Comparison of ENCODE assay signal across 8 cellular contexts in the genomic region with DNA sequence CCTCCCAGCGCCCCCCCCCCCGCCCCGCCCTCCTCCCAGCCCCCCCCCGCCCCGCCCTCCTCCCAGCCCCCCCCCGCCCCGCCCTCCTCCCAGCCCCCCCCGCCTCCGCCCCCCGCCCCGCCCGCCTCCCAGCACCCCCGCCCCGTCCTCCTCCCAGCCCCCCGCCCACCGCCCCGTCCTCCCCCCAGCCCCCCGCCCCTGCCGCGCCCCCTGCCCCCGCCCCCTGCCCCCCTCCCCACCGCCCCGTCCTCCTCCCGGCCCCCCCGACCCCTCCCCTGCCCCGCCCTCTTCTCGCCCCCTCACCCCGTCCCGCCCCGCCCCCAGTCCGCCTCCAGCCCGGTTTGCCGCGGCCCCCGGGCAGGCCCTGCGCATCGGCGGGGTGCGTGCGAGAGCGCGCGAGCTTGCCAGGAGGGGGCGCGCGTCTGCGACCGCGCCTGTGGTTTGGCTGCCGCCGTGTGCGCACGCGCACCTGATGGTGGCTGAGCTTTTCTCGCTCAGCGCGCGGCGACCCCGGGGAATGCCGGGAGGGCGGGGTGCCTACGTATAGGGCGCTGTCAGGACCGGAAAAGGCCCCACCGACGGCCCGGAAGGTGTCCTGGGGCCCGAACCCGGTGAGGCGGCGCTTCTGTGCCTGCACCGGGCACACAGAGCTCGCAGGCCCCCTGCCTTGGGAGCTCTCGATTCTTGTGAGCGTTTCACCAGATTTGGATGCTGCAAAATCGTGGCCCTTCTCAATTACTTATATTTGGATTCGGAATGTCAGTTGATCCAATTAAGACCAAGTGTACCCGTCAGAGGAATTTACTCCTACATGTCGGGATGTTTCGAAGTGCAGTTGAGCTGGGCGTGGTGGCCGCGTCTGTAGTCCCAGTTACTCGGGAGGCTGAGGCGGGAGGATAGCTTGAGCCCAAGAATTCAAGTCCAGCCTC. TPM values are rescaled to one million over a fixed set of nuclear protein-coding genes. Genes with fewer than 3 reads are reported as not detected.
DNase-seq lines count a peak whose midpoint lies in the region; ATAC-seq and TF ChIP-seq lines count a peak whose summit lies in the region.

No MANE protein-coding gene starts in this region.

- CTCF ChIA-PET in CD4-positive, alpha-beta T cell (lab: Charles Lee): interaction anchor here (0.6 to 1.5 kb wide), 10 partner anchors 12 to 775 kb away, joined by 3 to 7 read pairs (median 3); no protein-coding TSS in a partner anchor

- TF ChIP-seq CTCF in CD4-positive, alpha-beta T cell (IDR thresholded peaks at IDR 0.05): peak; percentile 52
- TF ChIP-seq CTCF in liver (IDR thresholded peaks at IDR 0.05; ENCODE audit: low read depth, low read length, missing input control): peak; percentile 67

- H3K4me3 ChIP-seq in liver (ENCODE audit: low read depth in 1 of 3, low read length in 3 of 3): peak overlapping the region; percentile 58 to 78 (median 61)

- peak overlapping the region; percentile 86 for H3K4me3 Mint-ChIP-seq in CD4-positive, alpha-beta T cell

- H3K36me3 ChIP-seq in liver (ENCODE audit: control insufficient read depth in 4 of 4, insufficient read depth in 3 of 4, low read depth in 1 of 4, low read length in 3 of 4): no peaks in the 10 kb centered on the region

- no peaks in the 10 kb centered on the region for H3K9me3 ChIP-seq in CD4-positive, alpha-beta T cell (ENCODE audit: control insufficient read depth, low read length)
- H3K9me3 ChIP-seq in liver (ENCODE audit: control insufficient read depth in 4 of 4, low read length in 3 of 4): no peaks in the 10 kb centered on the region

- no peaks in the 10 kb centered on the region for H3K36me3 Mint-ChIP-seq in CD4-positive, alpha-beta T cell (ENCODE audit: low read depth)

- H3K27me3 Mint-ChIP-seq in CD4-positive, alpha-beta T cell: no peaks in the 10 kb centered on the region

- intact Hi-C loops in CD4-positive, alpha-beta T cell (cut with DNase I, micrococcal nuclease): loop anchor here (2.0 to 5.0 kb wide), 8 partner anchors 35 to 573 kb away; partner anchors contain the start of genes BIK (in 2 of the 2), ARFGAP3 (in 1 of the 2), MCAT (in 1 of the 2) and POLDIP3 (in 1 of the 2)

- H3K4me1 ChIP-seq in liver (ENCODE audit: control insufficient read depth in 4 of 4, insufficient read depth in 4 of 4, low read length in 3 of 4): peaks cover 5 to 17% (median 11%) of the 10 kb centered on the region in 4 donors

- POLR2A ChIA-PET in CD4-positive, alpha-beta T cell (lab: Charles Lee): interaction anchor here (0.6 to 2.6 kb wide), 24 partner anchors 8 to 1477 kb away, joined by 3 to 28 read pairs (median 4); partner anchors contain the start of genes BIK, MCAT, PACSIN2 and PARVG

- no peaks in the 10 kb centered on the region for H3K9me3 Mint-ChIP-seq in CD4-positive, alpha-beta T cell

- peaks cover 25% of the 10 kb centered on the region for H3K4me1 Mint-ChIP-seq in CD4-positive, alpha-beta T cell (ENCODE audit: low read depth)

- 4% methylated on average over 65 of the region's 86 CpGs for WGBS in liver

- peak overlapping the region; percentile 32 to 73 for H3K9ac ChIP-seq in liver (ENCODE audit: low read depth in 1 of 2, low read length in 2 of 2)

- peak; percentile 92 to 97 (median 96) for DNase-seq in CD4-positive, alpha-beta T cell
- peak; percentile 98 for DNase-seq in NCI-H69 (lab: John Stamatoyannopoulos, UW)
- peak; percentile 95 for DNase-seq in activated CD4-positive, alpha-beta T cell treated with anti-CD3 and anti-CD28 coated beads, Interleukin-2, amount 50 U/mL, for 1 hour
- DNase-seq in dedifferentiated amniotic fluid mesenchymal stem cell (ENCODE audit: extremely low spot score): peak; percentile 78
- peak; percentile 95 to 96 for DNase-seq in stimulated activated CD4-positive, alpha-beta T cell treated with anti-CD3 and anti-CD28 coated beads, Interleukin-2, amount 100 ng/mL, for 48 hours

- ATAC-seq in CD4-positive, alpha-beta T cell (ENCODE audit: poor library complexity): peak; percentile 86
- ATAC-seq in GM19397 (IDR thresholded peaks at IDR 0.05; ENCODE audit: unreplicated experiment) (peak; percentile 88), HG03558 (IDR thresholded peaks at IDR 0.05; ENCODE audit: extremely low read depth, unreplicated experiment) (peak; percentile 66)

- H3K27ac Mint-ChIP-seq in CD4-positive, alpha-beta T cell: peak overlapping the region; percentile 99

- peak overlapping the region; percentile 97 for H3K27ac ChIP-seq in CD4-positive, alpha-beta T cell (ENCODE audit: low read depth, low read length)
- peak overlapping the region; percentile 86 to 90 for H3K27ac ChIP-seq in liver (ENCODE audit: low read depth in 1 of 2, low read length in 2 of 2)

- no peak for TF ChIP-seq RAD21 in liver (IDR thresholded peaks at IDR 0.05)

- no peaks in the 10 kb centered on the region for H3K27me3 ChIP-seq in CD4-positive, alpha-beta T cell (ENCODE audit: control insufficient read depth, insufficient read depth, low read length)
- no peaks in the 10 kb centered on the region for H3K27me3 ChIP-seq in liver (ENCODE audit: control insufficient read depth in 4 of 4, insufficient read depth in 4 of 4, low read length in 3 of 4)

TF ChIP-seq in liver, 16 proteins besides CTCF, POLR2A, EP300 and RAD21:
- TF ChIP-seq REST (IDR thresholded peaks at IDR 0.05) (peak; percentile 52), EGR1 (IDR thresholded peaks at IDR 0.05; ENCODE audit: low read depth in 2 of 2) (peak in 1 of 2 donors; percentile 25), ATF3 (IDR thresholded peaks at IDR 0.05) (no peak), FOXA2 (IDR thresholded peaks at IDR 0.05) (no peak), JUND (IDR thresholded peaks at IDR 0.05) (no peak), HNF4A (conservative IDR thresholded peaks at IDR 0.05) (peak in 1 of 2 donors; percentile 15), GABPA (IDR thresholded peaks at IDR 0.05 in 1 of 2, conservative IDR thresholded peaks at IDR 0.05 in 1 of 2) (peak; percentile 78 to 92), SP1 (IDR thresholded peaks at IDR 0.05) (peak; percentile 57), YY1 (IDR thresholded peaks at IDR 0.05) (peak; percentile 77), RXRA (IDR thresholded peaks at IDR 0.05) (no peak)

RNA-seq across cellular contexts. Expression of gene TTLL12, which starts 0.5 kb away (rescaled TPM):
- 1 to 10 TPM; 5.0 to 6.6 TPM for total RNA-seq in CD4-positive, alpha-beta T cell
- total RNA-seq in liver: 10 to 100 TPM; 19.6 to 43.9 TPM
- polyA plus RNA-seq in liver: 10 to 100 TPM; 13.7 to 21.4 TPM

RNA-seq across cellular contexts. Expression of gene TSPO, which starts 36.1 kb away (rescaled TPM):
- total RNA-seq in CD4-positive, alpha-beta T cell: 10 to 100 TPM; 43.8 to 45.6 TPM
- 10 to 100 TPM; 27.6 to 30.1 TPM for total RNA-seq in liver
- 10 to 100 TPM; 50.3 to 61.9 TPM for polyA plus RNA-seq in liver

RNA-seq across cellular contexts. Expression of gene MCAT, which starts 44.2 kb away (rescaled TPM):
- total RNA-seq in CD4-positive, alpha-beta T cell: 10 to 100 TPM; 16.1 to 18.0 TPM
- 10 to 100 TPM in 1 of 2 donors, 1 to 10 TPM in 1; 8.3 to 14.0 TPM for total RNA-seq in liver
- polyA plus RNA-seq in liver: 10 to 100 TPM; 15.5 to 22.6 TPM

Comparison
In these comparisons a context has a peak if more than half of its experiments do, and no peak if none do; other contexts are left out.
1. Peak in every context shown above with its lines: DNase-seq, ATAC-seq, H3K4me3 ChIP-seq and H3K27ac ChIP-seq.